In the genomic region with DNA sequence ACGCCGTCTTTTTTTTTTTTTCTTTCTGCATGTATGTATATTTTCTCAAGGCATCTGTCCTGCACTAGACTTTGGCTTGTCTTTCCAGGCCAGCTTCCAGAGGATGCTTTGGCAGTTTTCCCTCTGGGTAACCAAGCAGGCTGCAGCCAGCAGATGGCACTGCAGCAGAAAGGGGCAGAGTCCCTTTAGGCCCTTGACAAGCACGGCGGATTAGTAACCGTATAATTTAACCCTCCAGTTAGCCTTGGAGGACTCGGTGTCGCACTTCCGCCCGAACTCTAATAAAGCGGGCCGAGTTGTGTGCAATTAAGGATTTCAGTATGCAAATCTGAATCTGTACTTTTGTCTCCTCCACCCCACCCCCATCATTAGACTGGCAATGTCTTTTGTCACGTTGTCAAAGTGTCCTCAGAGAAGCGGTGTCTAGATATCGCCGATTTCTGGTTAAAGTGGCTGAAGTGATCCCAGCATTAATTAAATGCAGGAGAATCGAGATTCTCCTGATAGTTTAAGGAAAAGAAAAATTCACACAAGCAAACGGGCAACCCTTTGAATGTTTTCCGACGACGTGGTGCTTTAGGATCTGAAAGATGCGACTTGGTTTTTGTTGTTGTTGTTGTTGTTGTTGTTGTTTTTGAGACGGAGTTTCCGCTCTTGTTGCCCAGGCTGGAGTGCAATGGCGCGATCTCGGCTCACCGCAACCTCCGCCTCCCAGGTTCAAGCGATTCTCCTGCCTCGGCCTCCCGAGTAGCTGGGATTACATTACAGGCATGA, we compare ENCODE assay signal across 1 cellular context.
TF ChIP-seq lines count a peak whose summit lies in the region.

No MANE protein-coding gene starts in this region.

TF ChIP-seq in K562, 482 proteins besides CTCF, POLR2A, EP300 and RAD21 (continued from another document and continues in another):
- TF ChIP-seq, protein P1, sequence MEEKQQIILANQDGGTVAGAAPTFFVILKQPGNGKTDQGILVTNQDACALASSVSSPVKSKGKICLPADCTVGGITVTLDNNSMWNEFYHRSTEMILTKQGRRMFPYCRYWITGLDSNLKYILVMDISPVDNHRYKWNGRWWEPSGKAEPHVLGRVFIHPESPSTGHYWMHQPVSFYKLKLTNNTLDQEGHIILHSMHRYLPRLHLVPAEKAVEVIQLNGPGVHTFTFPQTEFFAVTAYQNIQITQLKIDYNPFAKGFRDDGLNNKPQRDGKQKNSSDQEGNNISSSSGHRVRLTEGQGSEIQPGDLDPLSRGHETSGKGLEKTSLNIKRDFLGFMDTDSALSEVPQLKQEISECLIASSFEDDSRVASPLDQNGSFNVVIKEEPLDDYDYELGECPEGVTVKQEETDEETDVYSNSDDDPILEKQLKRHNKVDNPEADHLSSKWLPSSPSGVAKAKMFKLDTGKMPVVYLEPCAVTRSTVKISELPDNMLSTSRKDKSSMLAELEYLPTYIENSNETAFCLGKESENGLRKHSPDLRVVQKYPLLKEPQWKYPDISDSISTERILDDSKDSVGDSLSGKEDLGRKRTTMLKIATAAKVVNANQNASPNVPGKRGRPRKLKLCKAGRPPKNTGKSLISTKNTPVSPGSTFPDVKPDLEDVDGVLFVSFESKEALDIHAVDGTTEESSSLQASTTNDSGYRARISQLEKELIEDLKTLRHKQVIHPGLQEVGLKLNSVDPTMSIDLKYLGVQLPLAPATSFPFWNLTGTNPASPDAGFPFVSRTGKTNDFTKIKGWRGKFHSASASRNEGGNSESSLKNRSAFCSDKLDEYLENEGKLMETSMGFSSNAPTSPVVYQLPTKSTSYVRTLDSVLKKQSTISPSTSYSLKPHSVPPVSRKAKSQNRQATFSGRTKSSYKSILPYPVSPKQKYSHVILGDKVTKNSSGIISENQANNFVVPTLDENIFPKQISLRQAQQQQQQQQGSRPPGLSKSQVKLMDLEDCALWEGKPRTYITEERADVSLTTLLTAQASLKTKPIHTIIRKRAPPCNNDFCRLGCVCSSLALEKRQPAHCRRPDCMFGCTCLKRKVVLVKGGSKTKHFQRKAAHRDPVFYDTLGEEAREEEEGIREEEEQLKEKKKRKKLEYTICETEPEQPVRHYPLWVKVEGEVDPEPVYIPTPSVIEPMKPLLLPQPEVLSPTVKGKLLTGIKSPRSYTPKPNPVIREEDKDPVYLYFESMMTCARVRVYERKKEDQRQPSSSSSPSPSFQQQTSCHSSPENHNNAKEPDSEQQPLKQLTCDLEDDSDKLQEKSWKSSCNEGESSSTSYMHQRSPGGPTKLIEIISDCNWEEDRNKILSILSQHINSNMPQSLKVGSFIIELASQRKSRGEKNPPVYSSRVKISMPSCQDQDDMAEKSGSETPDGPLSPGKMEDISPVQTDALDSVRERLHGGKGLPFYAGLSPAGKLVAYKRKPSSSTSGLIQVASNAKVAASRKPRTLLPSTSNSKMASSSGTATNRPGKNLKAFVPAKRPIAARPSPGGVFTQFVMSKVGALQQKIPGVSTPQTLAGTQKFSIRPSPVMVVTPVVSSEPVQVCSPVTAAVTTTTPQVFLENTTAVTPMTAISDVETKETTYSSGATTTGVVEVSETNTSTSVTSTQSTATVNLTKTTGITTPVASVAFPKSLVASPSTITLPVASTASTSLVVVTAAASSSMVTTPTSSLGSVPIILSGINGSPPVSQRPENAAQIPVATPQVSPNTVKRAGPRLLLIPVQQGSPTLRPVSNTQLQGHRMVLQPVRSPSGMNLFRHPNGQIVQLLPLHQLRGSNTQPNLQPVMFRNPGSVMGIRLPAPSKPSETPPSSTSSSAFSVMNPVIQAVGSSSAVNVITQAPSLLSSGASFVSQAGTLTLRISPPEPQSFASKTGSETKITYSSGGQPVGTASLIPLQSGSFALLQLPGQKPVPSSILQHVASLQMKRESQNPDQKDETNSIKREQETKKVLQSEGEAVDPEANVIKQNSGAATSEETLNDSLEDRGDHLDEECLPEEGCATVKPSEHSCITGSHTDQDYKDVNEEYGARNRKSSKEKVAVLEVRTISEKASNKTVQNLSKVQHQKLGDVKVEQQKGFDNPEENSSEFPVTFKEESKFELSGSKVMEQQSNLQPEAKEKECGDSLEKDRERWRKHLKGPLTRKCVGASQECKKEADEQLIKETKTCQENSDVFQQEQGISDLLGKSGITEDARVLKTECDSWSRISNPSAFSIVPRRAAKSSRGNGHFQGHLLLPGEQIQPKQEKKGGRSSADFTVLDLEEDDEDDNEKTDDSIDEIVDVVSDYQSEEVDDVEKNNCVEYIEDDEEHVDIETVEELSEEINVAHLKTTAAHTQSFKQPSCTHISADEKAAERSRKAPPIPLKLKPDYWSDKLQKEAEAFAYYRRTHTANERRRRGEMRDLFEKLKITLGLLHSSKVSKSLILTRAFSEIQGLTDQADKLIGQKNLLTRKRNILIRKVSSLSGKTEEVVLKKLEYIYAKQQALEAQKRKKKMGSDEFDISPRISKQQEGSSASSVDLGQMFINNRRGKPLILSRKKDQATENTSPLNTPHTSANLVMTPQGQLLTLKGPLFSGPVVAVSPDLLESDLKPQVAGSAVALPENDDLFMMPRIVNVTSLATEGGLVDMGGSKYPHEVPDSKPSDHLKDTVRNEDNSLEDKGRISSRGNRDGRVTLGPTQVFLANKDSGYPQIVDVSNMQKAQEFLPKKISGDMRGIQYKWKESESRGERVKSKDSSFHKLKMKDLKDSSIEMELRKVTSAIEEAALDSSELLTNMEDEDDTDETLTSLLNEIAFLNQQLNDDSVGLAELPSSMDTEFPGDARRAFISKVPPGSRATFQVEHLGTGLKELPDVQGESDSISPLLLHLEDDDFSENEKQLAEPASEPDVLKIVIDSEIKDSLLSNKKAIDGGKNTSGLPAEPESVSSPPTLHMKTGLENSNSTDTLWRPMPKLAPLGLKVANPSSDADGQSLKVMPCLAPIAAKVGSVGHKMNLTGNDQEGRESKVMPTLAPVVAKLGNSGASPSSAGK (IDR thresholded peaks at IDR 0.05): no peak
- TF ChIP-seq, protein P2, sequence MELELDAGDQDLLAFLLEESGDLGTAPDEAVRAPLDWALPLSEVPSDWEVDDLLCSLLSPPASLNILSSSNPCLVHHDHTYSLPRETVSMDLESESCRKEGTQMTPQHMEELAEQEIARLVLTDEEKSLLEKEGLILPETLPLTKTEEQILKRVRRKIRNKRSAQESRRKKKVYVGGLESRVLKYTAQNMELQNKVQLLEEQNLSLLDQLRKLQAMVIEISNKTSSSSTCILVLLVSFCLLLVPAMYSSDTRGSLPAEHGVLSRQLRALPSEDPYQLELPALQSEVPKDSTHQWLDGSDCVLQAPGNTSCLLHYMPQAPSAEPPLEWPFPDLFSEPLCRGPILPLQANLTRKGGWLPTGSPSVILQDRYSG (tag; conservative IDR thresholded peaks at IDR 0.05; ENCODE audit: low read depth): no peak; the same call in 1 of the 2 replicates
- TF ChIP-seq MCM7 (IDR thresholded peaks at IDR 0.05): no peak
- TF ChIP-seq, protein P3, sequence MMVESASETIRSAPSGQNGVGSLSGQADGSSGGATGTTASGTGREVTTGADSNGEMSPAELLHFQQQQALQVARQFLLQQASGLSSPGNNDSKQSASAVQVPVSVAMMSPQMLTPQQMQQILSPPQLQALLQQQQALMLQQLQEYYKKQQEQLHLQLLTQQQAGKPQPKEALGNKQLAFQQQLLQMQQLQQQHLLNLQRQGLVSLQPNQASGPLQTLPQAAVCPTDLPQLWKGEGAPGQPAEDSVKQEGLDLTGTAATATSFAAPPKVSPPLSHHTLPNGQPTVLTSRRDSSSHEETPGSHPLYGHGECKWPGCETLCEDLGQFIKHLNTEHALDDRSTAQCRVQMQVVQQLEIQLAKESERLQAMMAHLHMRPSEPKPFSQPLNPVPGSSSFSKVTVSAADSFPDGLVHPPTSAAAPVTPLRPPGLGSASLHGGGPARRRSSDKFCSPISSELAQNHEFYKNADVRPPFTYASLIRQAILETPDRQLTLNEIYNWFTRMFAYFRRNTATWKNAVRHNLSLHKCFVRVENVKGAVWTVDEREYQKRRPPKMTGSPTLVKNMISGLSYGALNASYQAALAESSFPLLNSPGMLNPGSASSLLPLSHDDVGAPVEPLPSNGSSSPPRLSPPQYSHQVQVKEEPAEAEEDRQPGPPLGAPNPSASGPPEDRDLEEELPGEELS (CRISPR knock-in tag; IDR thresholded peaks at IDR 0.05; ENCODE audit: borderline replicate concordance): peak; percentile 63; the same call in 1 of the 2 replicates
- peak in 1 of 2 experiments; percentile 51; a peak in 2 of 4 replicates for TF ChIP-seq ARNT (IDR thresholded peaks at IDR 0.05)
- no peak for TF ChIP-seq TEAD1 (CRISPR knock-in tag; IDR thresholded peaks at IDR 0.05)
- TF ChIP-seq, protein P4, sequence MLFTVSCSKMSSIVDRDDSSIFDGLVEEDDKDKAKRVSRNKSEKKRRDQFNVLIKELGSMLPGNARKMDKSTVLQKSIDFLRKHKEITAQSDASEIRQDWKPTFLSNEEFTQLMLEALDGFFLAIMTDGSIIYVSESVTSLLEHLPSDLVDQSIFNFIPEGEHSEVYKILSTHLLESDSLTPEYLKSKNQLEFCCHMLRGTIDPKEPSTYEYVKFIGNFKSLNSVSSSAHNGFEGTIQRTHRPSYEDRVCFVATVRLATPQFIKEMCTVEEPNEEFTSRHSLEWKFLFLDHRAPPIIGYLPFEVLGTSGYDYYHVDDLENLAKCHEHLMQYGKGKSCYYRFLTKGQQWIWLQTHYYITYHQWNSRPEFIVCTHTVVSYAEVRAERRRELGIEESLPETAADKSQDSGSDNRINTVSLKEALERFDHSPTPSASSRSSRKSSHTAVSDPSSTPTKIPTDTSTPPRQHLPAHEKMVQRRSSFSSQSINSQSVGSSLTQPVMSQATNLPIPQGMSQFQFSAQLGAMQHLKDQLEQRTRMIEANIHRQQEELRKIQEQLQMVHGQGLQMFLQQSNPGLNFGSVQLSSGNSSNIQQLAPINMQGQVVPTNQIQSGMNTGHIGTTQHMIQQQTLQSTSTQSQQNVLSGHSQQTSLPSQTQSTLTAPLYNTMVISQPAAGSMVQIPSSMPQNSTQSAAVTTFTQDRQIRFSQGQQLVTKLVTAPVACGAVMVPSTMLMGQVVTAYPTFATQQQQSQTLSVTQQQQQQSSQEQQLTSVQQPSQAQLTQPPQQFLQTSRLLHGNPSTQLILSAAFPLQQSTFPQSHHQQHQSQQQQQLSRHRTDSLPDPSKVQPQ (CRISPR knock-in tag; IDR thresholded peaks at IDR 0.05; ENCODE audit: borderline replicate concordance): no peak
- TF ChIP-seq, protein P5, sequence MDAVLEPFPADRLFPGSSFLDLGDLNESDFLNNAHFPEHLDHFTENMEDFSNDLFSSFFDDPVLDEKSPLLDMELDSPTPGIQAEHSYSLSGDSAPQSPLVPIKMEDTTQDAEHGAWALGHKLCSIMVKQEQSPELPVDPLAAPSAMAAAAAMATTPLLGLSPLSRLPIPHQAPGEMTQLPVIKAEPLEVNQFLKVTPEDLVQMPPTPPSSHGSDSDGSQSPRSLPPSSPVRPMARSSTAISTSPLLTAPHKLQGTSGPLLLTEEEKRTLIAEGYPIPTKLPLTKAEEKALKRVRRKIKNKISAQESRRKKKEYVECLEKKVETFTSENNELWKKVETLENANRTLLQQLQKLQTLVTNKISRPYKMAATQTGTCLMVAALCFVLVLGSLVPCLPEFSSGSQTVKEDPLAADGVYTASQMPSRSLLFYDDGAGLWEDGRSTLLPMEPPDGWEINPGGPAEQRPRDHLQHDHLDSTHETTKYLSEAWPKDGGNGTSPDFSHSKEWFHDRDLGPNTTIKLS (IDR thresholded peaks at IDR 0.05; ENCODE audit: borderline replicate concordance, low read depth): peak; percentile 46; the same call in 1 of the 2 replicates
- no peak for TF ChIP-seq GTF2F1 (IDR thresholded peaks at IDR 0.05; ENCODE audit: low read depth, low read length)
- TF ChIP-seq PRMT5 (CRISPR knock-in tag; IDR thresholded peaks at IDR 0.05): no peak
- TF ChIP-seq ZNF445 (CRISPR knock-in tag; IDR thresholded peaks at IDR 0.05; ENCODE audit: low read depth): no peak
- no peak for TF ChIP-seq HNRNPLL (IDR thresholded peaks at IDR 0.05; ENCODE audit: low read depth, low read length, poor library complexity, severe bottlenecking)
- TF ChIP-seq, protein P6, sequence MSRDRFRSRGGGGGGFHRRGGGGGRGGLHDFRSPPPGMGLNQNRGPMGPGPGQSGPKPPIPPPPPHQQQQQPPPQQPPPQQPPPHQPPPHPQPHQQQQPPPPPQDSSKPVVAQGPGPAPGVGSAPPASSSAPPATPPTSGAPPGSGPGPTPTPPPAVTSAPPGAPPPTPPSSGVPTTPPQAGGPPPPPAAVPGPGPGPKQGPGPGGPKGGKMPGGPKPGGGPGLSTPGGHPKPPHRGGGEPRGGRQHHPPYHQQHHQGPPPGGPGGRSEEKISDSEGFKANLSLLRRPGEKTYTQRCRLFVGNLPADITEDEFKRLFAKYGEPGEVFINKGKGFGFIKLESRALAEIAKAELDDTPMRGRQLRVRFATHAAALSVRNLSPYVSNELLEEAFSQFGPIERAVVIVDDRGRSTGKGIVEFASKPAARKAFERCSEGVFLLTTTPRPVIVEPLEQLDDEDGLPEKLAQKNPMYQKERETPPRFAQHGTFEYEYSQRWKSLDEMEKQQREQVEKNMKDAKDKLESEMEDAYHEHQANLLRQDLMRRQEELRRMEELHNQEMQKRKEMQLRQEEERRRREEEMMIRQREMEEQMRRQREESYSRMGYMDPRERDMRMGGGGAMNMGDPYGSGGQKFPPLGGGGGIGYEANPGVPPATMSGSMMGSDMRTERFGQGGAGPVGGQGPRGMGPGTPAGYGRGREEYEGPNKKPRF (IDR thresholded peaks at IDR 0.05; ENCODE audit: low read depth, low read length): no peak
- peak; percentile 60 for TF ChIP-seq GABPA (tag; conservative IDR thresholded peaks at IDR 0.05; ENCODE audit: low read depth)
- no peak for TF ChIP-seq HDAC2 (IDR thresholded peaks at IDR 0.05)
- no peak for TF ChIP-seq NR4A1 (CRISPR knock-in tag; IDR thresholded peaks at IDR 0.05)
- no peak for TF ChIP-seq NR4A1 (tag; IDR thresholded peaks at IDR 0.05)
- no peak for TF ChIP-seq EWSR1 (IDR thresholded peaks at IDR 0.05; ENCODE audit: borderline replicate concordance, low read depth, partially characterized antibody)
- 0 out of 2 replicates have a peak, but pooled peaks have one; percentile 5 for TF ChIP-seq CBX5 (IDR thresholded peaks at IDR 0.05; ENCODE audit: borderline replicate concordance, low read depth)
- TF ChIP-seq, protein P7, sequence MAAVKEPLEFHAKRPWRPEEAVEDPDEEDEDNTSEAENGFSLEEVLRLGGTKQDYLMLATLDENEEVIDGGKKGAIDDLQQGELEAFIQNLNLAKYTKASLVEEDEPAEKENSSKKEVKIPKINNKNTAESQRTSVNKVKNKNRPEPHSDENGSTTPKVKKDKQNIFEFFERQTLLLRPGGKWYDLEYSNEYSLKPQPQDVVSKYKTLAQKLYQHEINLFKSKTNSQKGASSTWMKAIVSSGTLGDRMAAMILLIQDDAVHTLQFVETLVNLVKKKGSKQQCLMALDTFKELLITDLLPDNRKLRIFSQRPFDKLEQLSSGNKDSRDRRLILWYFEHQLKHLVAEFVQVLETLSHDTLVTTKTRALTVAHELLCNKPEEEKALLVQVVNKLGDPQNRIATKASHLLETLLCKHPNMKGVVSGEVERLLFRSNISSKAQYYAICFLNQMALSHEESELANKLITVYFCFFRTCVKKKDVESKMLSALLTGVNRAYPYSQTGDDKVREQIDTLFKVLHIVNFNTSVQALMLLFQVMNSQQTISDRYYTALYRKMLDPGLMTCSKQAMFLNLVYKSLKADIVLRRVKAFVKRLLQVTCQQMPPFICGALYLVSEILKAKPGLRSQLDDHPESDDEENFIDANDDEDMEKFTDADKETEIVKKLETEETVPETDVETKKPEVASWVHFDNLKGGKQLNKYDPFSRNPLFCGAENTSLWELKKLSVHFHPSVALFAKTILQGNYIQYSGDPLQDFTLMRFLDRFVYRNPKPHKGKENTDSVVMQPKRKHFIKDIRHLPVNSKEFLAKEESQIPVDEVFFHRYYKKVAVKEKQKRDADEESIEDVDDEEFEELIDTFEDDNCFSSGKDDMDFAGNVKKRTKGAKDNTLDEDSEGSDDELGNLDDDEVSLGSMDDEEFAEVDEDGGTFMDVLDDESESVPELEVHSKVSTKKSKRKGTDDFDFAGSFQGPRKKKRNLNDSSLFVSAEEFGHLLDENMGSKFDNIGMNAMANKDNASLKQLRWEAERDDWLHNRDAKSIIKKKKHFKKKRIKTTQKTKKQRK (IDR thresholded peaks at IDR 0.05; ENCODE audit: borderline replicate concordance, low read depth, low read length): no peak
- TF ChIP-seq HEY1 (CRISPR knock-in tag; IDR thresholded peaks at IDR 0.05; ENCODE audit: borderline replicate concordance): no peak
- no peak; the same call in 1 of the 2 replicates for TF ChIP-seq EP400 (IDR thresholded peaks at IDR 0.05)
- TF ChIP-seq CBX2 (IDR thresholded peaks at IDR 0.05; ENCODE audit: insufficient read depth, low read length, poor library complexity, severe bottlenecking): no peak
